8 cellular contexts compared by ENCODE assay signal in genomic region chr2:46179037-46179621, GRCh38.
DNase-seq lines count a peak whose midpoint lies in the region; ATAC-seq, FAIRE-seq and TF ChIP-seq lines count a peak whose summit lies in the region.

No MANE protein-coding gene starts in this region.

- ATAC-seq in GM18861 (IDR thresholded peaks at IDR 0.05; ENCODE audit: unreplicated experiment), result peak; percentile 64
- ATAC-seq in PC-3, result peak; percentile 35; the same call in 1 of the 2 replicates

- no peaks in the 10 kb centered on the region for H3K27me3 ChIP-seq in PC-3 (ENCODE audit: low read length)
- H3K27me3 ChIP-seq in hepatocyte, result no peaks in the 10 kb centered on the region

- H3K9ac ChIP-seq in PC-3 (ENCODE audit: low read length), result no peak overlapping the region

- no peaks in the 10 kb centered on the region for H3K9me3 ChIP-seq in PC-3 (ENCODE audit: low read length)
- H3K9me3 ChIP-seq in hepatocyte (ENCODE audit: low read depth), result no peaks in the 10 kb centered on the region

- no peaks in the 10 kb centered on the region for H3K9me2 ChIP-seq in PC-3 (replicated peaks; ENCODE audit: low read length)
- no peaks in the 10 kb centered on the region for H3K9me2 ChIP-seq in hepatocyte (replicated peaks; ENCODE audit: insufficient read depth)

- H3K4me3 Mint-ChIP-seq in activated naive CD4-positive, alpha-beta T cell treated with anti-CD3 and anti-CD28 coated beads, Interleukin-2, amount 10 ng/mL, durations not matched to agents 7 days and 5 days, result no peak overlapping the region

- no peaks in the 10 kb centered on the region for H3K27me3 Mint-ChIP-seq in activated naive CD4-positive, alpha-beta T cell treated with anti-CD3 and anti-CD28 coated beads, Interleukin-2, amount 10 ng/mL, durations not matched to agents 7 days and 5 days

- no peaks in the 10 kb centered on the region for H3K9me3 Mint-ChIP-seq in activated naive CD4-positive, alpha-beta T cell treated with anti-CD3 and anti-CD28 coated beads, Interleukin-2, amount 10 ng/mL, durations not matched to agents 7 days and 5 days

- H2AFZ ChIP-seq in PC-3 (ENCODE audit: low read length) (0 out of 2 replicates have a peak overlapping the region, but pooled peaks have one; percentile 2), hepatocyte (no peak overlapping the region)

- H3K36me3 ChIP-seq in PC-3 (ENCODE audit: low read depth, low read length) (no peaks in the 10 kb centered on the region), hepatocyte (replicated peaks; ENCODE audit: insufficient read depth, low read depth) (no peaks in the 10 kb centered on the region)

- POLR2A ChIA-PET in PC-3 (lab: Charles Lee; ENCODE audit: unreplicated experiment), result no interaction called here

- no peak overlapping the region for H3K4me3 ChIP-seq in PC-3 (ENCODE audit: low read length)
- H3K4me3 ChIP-seq in hepatocyte, result no peak overlapping the region

- TF ChIP-seq CTCF in PC-3 (conservative IDR thresholded peaks at IDR 0.05; ENCODE audit: low read depth, low read length), result no peak
- TF ChIP-seq CTCF in hepatocyte (IDR thresholded peaks at IDR 0.05; ENCODE audit: poor library complexity), result no peak

- H3K36me3 Mint-ChIP-seq in activated naive CD4-positive, alpha-beta T cell treated with anti-CD3 and anti-CD28 coated beads, Interleukin-2, amount 10 ng/mL, durations not matched to agents 7 days and 5 days, result no peaks in the 10 kb centered on the region

- no peaks in the 10 kb centered on the region for H4K20me1 ChIP-seq in PC-3 (ENCODE audit: low read length)
- no peaks in the 10 kb centered on the region for H4K20me1 ChIP-seq in hepatocyte (ENCODE audit: insufficient read depth, poor library complexity, severe bottlenecking)

- H3K4me1 Mint-ChIP-seq in activated naive CD4-positive, alpha-beta T cell treated with anti-CD3 and anti-CD28 coated beads, Interleukin-2, amount 10 ng/mL, durations not matched to agents 7 days and 5 days, result peaks cover 23% of the 10 kb centered on the region

- CTCF ChIA-PET in PC-3 (lab: Charles Lee), result interaction anchor here (0.7 kb wide), 1 partner anchor 187 kb away, joined by 3 read pairs; no protein-coding TSS in a partner anchor
- CTCF ChIA-PET in activated naive CD4-positive, alpha-beta T cell treated with anti-CD3 and anti-CD28 coated beads, Interleukin-2, amount 10 ng/mL, durations not matched to agents 7 days and 5 days (lab: Charles Lee), result interaction anchor here (1.2 kb wide), 1 partner anchor 116 kb away, joined by 4 read pairs; no protein-coding TSS in a partner anchor

- H3K4me1 ChIP-seq in PC-3 (ENCODE audit: insufficient read depth, low read length) (peaks cover 15% of the 10 kb centered on the region), hepatocyte (ENCODE audit: insufficient read depth) (peaks cover 9% of the 10 kb centered on the region)

- FAIRE-seq in GM19239 (lab: Jason Lieb, UNC), result no peak

- intact Hi-C loops in PC-3 (cut with micrococcal nuclease), result no loop called here

- H3K79me2 ChIP-seq in PC-3 (ENCODE audit: low read length), result no peaks in the 10 kb centered on the region
- no peaks in the 10 kb centered on the region for H3K79me2 ChIP-seq in hepatocyte

- H3K27ac ChIP-seq in PC-3 (ENCODE audit: low read length), result peak overlapping the region; percentile 41
- peak overlapping the region; percentile 86 for H3K27ac ChIP-seq in hepatocyte

- H3K27ac Mint-ChIP-seq in activated naive CD4-positive, alpha-beta T cell treated with anti-CD3 and anti-CD28 coated beads, Interleukin-2, amount 10 ng/mL, durations not matched to agents 7 days and 5 days, result peak overlapping the region; percentile 40

- no TSS peak for BruUV-seq in PC-3 (replicated peaks; lab: Mats Ljungman, UMichigan)

- no peaks in the 10 kb centered on the region for H3F3A ChIP-seq in PC-3 (ENCODE audit: low read length, unreplicated experiment)

- DNase-seq in PC-3, result peak; percentile 86
- DNase-seq in activated naive CD4-positive, alpha-beta T cell treated with anti-CD3 and anti-CD28 coated beads, Interleukin-2, amount 10 ng/mL, durations not matched to agents 7 days and 5 days, result peak; percentile 76
- DNase-seq in hepatocyte (ENCODE audit: low spot score), result peak; percentile 83
- DNase-seq in stimulated activated CD4-positive, alpha-beta T cell treated with anti-CD3 and anti-CD28 coated beads, Interleukin-1b, Interleukin-23, amount 100 ng/mL, for 48 hours, result peak; percentile 59
- DNase-seq in GM19239 (ENCODE audit: insufficient read length, low spot score), result no peak
- DNase-seq in putamen (ENCODE audit: low spot score), result no peak
- DNase-seq in NCI-H1048 (lab: John Stamatoyannopoulos, UW), result no peak

- 48% methylated on average over 6 of the region's 6 CpGs for WGBS in hepatocyte (ENCODE audit: low lambda C conversion rate, missing lambda C conversion rate)

- no peak overlapping the region for H3K4me2 ChIP-seq in PC-3 (ENCODE audit: low read length)
- H3K4me2 ChIP-seq in hepatocyte, result no peak overlapping the region

Comparison
In these comparisons a context has a peak if more than half of its experiments do, and no peak if none do; other contexts are left out.
1. DNase-seq: peak in PC-3 (single experiment), activated naive CD4-positive, alpha-beta T cell treated with anti-CD3 and anti-CD28 coated beads, Interleukin-2, amount 10 ng/mL, durations not matched to agents 7 days and 5 days (single experiment), hepatocyte (single experiment) and stimulated activated CD4-positive, alpha-beta T cell treated with anti-CD3 and anti-CD28 coated beads, Interleukin-1b, Interleukin-23, amount 100 ng/mL, for 48 hours (single experiment); none in GM19239 (single experiment), putamen (single experiment) and NCI-H1048 (single experiment).